In the genomic region with DNA sequence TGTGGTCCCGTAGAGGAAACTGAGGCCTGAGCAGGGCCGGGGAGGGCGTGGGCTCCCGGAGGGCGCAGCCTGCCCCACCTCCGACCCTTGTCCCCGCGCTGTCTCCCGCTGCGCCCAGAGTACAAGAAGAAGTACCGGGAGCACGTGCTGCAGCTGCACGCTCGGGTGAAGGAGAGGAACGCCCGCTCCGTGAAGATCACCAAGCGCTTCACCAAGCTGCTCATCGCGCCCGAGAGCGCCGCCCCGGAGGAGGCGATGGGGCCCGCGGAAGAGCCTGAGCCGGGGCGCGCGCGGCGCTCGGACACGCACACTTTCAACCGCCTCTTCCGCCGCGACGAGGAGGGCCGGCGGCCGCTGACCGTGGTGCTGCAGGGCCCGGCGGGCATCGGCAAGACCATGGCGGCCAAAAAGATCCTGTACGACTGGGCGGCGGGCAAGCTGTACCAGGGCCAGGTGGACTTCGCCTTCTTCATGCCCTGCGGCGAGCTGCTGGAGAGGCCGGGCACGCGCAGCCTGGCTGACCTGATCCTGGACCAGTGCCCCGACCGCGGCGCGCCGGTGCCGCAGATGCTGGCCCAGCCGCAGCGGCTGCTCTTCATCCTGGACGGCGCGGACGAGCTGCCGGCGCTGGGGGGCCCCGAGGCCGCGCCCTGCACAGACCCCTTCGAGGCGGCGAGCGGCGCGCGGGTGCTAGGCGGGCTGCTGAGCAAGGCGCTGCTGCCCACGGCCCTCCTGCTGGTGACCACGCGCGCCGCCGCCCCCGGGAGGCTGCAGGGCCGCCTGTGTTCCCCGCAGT, we compare ENCODE assay signal across 9 cellular contexts. TPM values are rescaled to one million over a fixed set of nuclear protein-coding genes. Genes with fewer than 3 reads are reported as not detected.
A peak's percentile ranks its signal among the peaks of the same experiment; 100 is the strongest.
DNase-seq lines count a peak whose midpoint lies in the region; ATAC-seq and TF ChIP-seq lines count a peak whose summit lies in the region.
"Had no signal": no experiment of that assay in that cellular context is flagged by ENCODE, and none has a peak within 500 bp of the region (broad histone marks: within the 10 kb centered on the region; RNA-seq: fewer than 3 reads in every experiment).

No MANE protein-coding gene starts in this region.

- TF ChIP-seq CTCF in right atrium auricular region (IDR thresholded peaks at IDR 0.05) = no peak

- H3K4me3 Mint-ChIP-seq in stimulated activated naive CD8-positive, alpha-beta T cell treated with anti-CD3 and anti-CD28 coated beads, Interleukin-15, Interleukin-2, amounts not matched to agents 100 ng/mL and 50 ng/mL, for 24 hours = peak overlapping the region; percentile 68
- H3K4me3 Mint-ChIP-seq: neural crest cell had no signal

- H3K27me3 ChIP-seq in right atrium auricular region = peaks cover 24 to 44% of the 10 kb centered on the region in 2 donors
- peaks cover 57% of the 10 kb centered on the region for H3K27me3 ChIP-seq in iPS-20b (ENCODE audit: insufficient read depth, low read length)

- H3K4me1 ChIP-seq in right atrium auricular region (peaks cover 0 to 20% of the 10 kb centered on the region in 2 donors), iPS-20b (ENCODE audit: insufficient read depth, low read length) (no peaks in the 10 kb centered on the region; the same call in 1 of the 2 replicates)

- no peak overlapping the region for H3K9ac ChIP-seq in iPS-20b (ENCODE audit: low read depth, low read length)

- H3K4me1 Mint-ChIP-seq in stimulated activated naive CD8-positive, alpha-beta T cell treated with anti-CD3 and anti-CD28 coated beads, Interleukin-15, Interleukin-2, amounts not matched to agents 100 ng/mL and 50 ng/mL, for 24 hours (ENCODE audit: low read depth) = peaks cover 55% of the 10 kb centered on the region

- H3K9me3 ChIP-seq in right atrium auricular region (no peaks in the 10 kb centered on the region), iPS-20b (ENCODE audit: insufficient read depth, low read depth, low read length) (no peaks in the 10 kb centered on the region)

- no peaks in the 10 kb centered on the region for H3K36me3 ChIP-seq in right atrium auricular region
- H3K36me3 ChIP-seq in iPS-20b (ENCODE audit: insufficient read depth, low read depth, low read length) = no peaks in the 10 kb centered on the region

- H3K4me3 ChIP-seq in right atrium auricular region (peak overlapping the region in 1 of 2 donors; percentile 33), iPS-20b (ENCODE audit: low read length) (peak overlapping the region; percentile 13; the same call in 1 of the 2 replicates)

- H3K27me3 Mint-ChIP-seq in stimulated activated naive CD8-positive, alpha-beta T cell treated with anti-CD3 and anti-CD28 coated beads, Interleukin-15, Interleukin-2, amounts not matched to agents 100 ng/mL and 50 ng/mL, for 24 hours = peaks cover 32% of the 10 kb centered on the region

- peaks cover 15% of the 10 kb centered on the region for H3K9me3 Mint-ChIP-seq in stimulated activated naive CD8-positive, alpha-beta T cell treated with anti-CD3 and anti-CD28 coated beads, Interleukin-15, Interleukin-2, amounts not matched to agents 100 ng/mL and 50 ng/mL, for 24 hours

- H3K27ac Mint-ChIP-seq in stimulated activated naive CD8-positive, alpha-beta T cell treated with anti-CD3 and anti-CD28 coated beads, Interleukin-15, Interleukin-2, amounts not matched to agents 100 ng/mL and 50 ng/mL, for 24 hours = no peak overlapping the region

- ATAC-seq in Right ventricle myocardium superior (ENCODE audit: poor library complexity) (peak; percentile 40), HG02610 (IDR thresholded peaks at IDR 0.05; ENCODE audit: unreplicated experiment) (no peak), HG03439 (IDR thresholded peaks at IDR 0.05; ENCODE audit: unreplicated experiment) (no peak)

- peaks cover 6% of the 10 kb centered on the region for H3K36me3 Mint-ChIP-seq in stimulated activated naive CD8-positive, alpha-beta T cell treated with anti-CD3 and anti-CD28 coated beads, Interleukin-15, Interleukin-2, amounts not matched to agents 100 ng/mL and 50 ng/mL, for 24 hours (ENCODE audit: low read depth)

- DNase-seq in Right ventricle myocardium superior = peak; percentile 62
- no peak for DNase-seq in right atrium auricular region (ENCODE audit: low spot score)
- DNase-seq in activated naive CD4-positive, alpha-beta T cell treated with Interleukin-2 at 50 U/mL for 16 hours = peak; percentile 48
- no peak for DNase-seq in HPDE6-E6E7 (ENCODE audit: extremely low spot score)

- intact Hi-C loops in Right ventricle myocardium superior (cut with DNase I) = no loop called here

- no peak overlapping the region for H3K27ac ChIP-seq in right atrium auricular region
- no peak overlapping the region for H3K27ac ChIP-seq in iPS-20b (ENCODE audit: low read length)

RNA-seq across cellular contexts. Expression of a gene that starts 2.0 kb away (rescaled TPM):
- total RNA-seq in Right ventricle myocardium superior (0.11 TPM), right atrium auricular region (under 1 TPM; 0.19 to 0.20 TPM)
- total RNA-seq: neural crest cell had no signal

RNA-seq across cellular contexts. Expression of a gene that starts 8.8 kb away (rescaled TPM):
- total RNA-seq in Right ventricle myocardium superior (6.1 TPM), right atrium auricular region (1 to 10 TPM; 4.9 to 9.4 TPM)

RNA-seq across cellular contexts. Expression of a gene that starts 19.2 kb away (rescaled TPM):
- total RNA-seq in Right ventricle myocardium superior (not detected), right atrium auricular region (not detected)
- total RNA-seq: neural crest cell had no signal

RNA-seq across cellular contexts. Expression of a gene that starts 27.5 kb away (rescaled TPM):
- total RNA-seq in Right ventricle myocardium superior = 194 TPM
- 100 to 1,000 TPM; 120 to 296 TPM for total RNA-seq in right atrium auricular region

RNA-seq across cellular contexts. Expression of a gene that starts 33.7 kb away (rescaled TPM):
- total RNA-seq in Right ventricle myocardium superior (83.1 TPM), right atrium auricular region (100 to 1,000 TPM in 1 of 2 donors, 10 to 100 TPM in 1; 82.3 to 241 TPM)

Comparison
In these comparisons a context has a peak if more than half of its experiments do, and no peak if none do; other contexts are left out.
1. DNase-seq: peak in Right ventricle myocardium superior (single experiment) and activated naive CD4-positive, alpha-beta T cell treated with Interleukin-2 at 50 U/mL for 16 hours (single experiment); none in right atrium auricular region (single experiment) and HPDE6-E6E7 (single experiment).